In genomic region chrX:30183554-30183953, GRCh38 we compare ENCODE assay signal across 3 cellular contexts.
TF ChIP-seq lines count a peak whose summit lies in the region.

No MANE protein-coding gene starts in this region.

TF ChIP-seq in A549, 52 proteins besides CTCF, POLR2A, EP300 and RAD21:
- TF ChIP-seq HOXB13 (CRISPR knock-in tag; IDR thresholded peaks at IDR 0.05; ENCODE audit: low read depth) (no peak), MAZ (IDR thresholded peaks at IDR 0.05; ENCODE audit: borderline replicate concordance, low read depth, low read length) (no peak), USF2 (IDR thresholded peaks at IDR 0.05) (no peak), KDM5A (IDR thresholded peaks at IDR 0.05) (no peak), CHD2 (IDR thresholded peaks at IDR 0.05; ENCODE audit: low read length, partially characterized antibody) (no peak), SREBF2 (IDR thresholded peaks at IDR 0.05) (no peak), HOXB5 (CRISPR knock-in tag; IDR thresholded peaks at IDR 0.05) (no peak), CEBPB (IDR thresholded peaks at IDR 0.05) (no peak), ESRRA (IDR thresholded peaks at IDR 0.05; ENCODE audit: borderline replicate concordance, low read length) (no peak), MYC (IDR thresholded peaks at IDR 0.05; ENCODE audit: borderline replicate concordance, low read length) (no peak), RARB (CRISPR knock-in tag; IDR thresholded peaks at IDR 0.05) (no peak), CBX2 (IDR thresholded peaks at IDR 0.05; ENCODE audit: borderline replicate concordance, low read depth) (no peak), MAFK (IDR thresholded peaks at IDR 0.05; ENCODE audit: partially characterized antibody) (no peak), RNF2 (IDR thresholded peaks at IDR 0.05; ENCODE audit: borderline replicate concordance, low read depth) (no peak), TFCP2L1 (CRISPR knock-in tag; IDR thresholded peaks at IDR 0.05) (no peak), KDM1A (IDR thresholded peaks at IDR 0.05; ENCODE audit: low read depth) (no peak), E2F6 (IDR thresholded peaks at IDR 0.05; ENCODE audit: borderline replicate concordance, low read depth) (no peak)
- TF ChIP-seq, protein P1, sequence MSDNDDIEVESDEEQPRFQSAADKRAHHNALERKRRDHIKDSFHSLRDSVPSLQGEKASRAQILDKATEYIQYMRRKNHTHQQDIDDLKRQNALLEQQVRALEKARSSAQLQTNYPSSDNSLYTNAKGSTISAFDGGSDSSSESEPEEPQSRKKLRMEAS (IDR thresholded peaks at IDR 0.05), result no peak

TF ChIP-seq in IMR-90, 13 proteins besides CTCF, POLR2A, EP300 and RAD21:
- no peak for TF ChIP-seq MAFK (IDR thresholded peaks at IDR 0.05; ENCODE audit: low read depth, low read length)
- no peak for TF ChIP-seq FOS (IDR thresholded peaks at IDR 0.05; ENCODE audit: low read depth, low read length)
- TF ChIP-seq BHLHE40 (IDR thresholded peaks at IDR 0.05; ENCODE audit: low read depth, low read length), result no peak
- TF ChIP-seq RFX5 (IDR thresholded peaks at IDR 0.05; ENCODE audit: low read depth, low read length), result no peak
- no peak for TF ChIP-seq CHD1 (IDR thresholded peaks at IDR 0.05; ENCODE audit: low read depth, low read length)
- TF ChIP-seq RCOR1 (IDR thresholded peaks at IDR 0.05; ENCODE audit: insufficient replicate concordance, low read length), result no peak
- TF ChIP-seq CEBPB (IDR thresholded peaks at IDR 0.05; ENCODE audit: low read depth, low read length), result no peak
- no peak for TF ChIP-seq MXI1 (IDR thresholded peaks at IDR 0.05; ENCODE audit: borderline replicate concordance, low read depth, low read length)

TF ChIP-seq in SK-N-SH treated with all-trans-retinoic acid at 6 μM for 48 hours, 23 proteins besides CTCF, POLR2A, EP300 and RAD21:
- no peak for TF ChIP-seq ZC3H10 (CRISPR knock-in tag; IDR thresholded peaks at IDR 0.05)
- no peak for TF ChIP-seq ZFP3 (CRISPR knock-in tag; IDR thresholded peaks at IDR 0.05)
- TF ChIP-seq TCF4 (CRISPR knock-in tag; IDR thresholded peaks at IDR 0.05; ENCODE audit: borderline replicate concordance), result no peak
- TF ChIP-seq, protein P2, sequence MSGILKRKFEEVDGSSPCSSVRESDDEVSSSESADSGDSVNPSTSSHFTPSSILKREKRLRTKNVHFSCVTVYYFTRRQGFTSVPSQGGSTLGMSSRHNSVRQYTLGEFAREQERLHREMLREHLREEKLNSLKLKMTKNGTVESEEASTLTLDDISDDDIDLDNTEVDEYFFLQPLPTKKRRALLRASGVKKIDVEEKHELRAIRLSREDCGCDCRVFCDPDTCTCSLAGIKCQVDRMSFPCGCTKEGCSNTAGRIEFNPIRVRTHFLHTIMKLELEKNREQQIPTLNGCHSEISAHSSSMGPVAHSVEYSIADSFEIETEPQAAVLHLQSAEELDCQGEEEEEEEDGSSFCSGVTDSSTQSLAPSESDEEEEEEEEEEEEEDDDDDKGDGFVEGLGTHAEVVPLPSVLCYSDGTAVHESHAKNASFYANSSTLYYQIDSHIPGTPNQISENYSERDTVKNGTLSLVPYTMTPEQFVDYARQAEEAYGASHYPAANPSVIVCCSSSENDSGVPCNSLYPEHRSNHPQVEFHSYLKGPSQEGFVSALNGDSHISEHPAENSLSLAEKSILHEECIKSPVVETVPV (CRISPR knock-in tag; IDR thresholded peaks at IDR 0.05), result no peak
- no peak for TF ChIP-seq ZFP30 (CRISPR knock-in tag; IDR thresholded peaks at IDR 0.05)
- no peak for TF ChIP-seq RARB (CRISPR knock-in tag; IDR thresholded peaks at IDR 0.05)
- TF ChIP-seq POU6F1 (CRISPR knock-in tag; IDR thresholded peaks at IDR 0.05; ENCODE audit: borderline replicate concordance, low read depth), result no peak
- TF ChIP-seq BACH2 (CRISPR knock-in tag; IDR thresholded peaks at IDR 0.05; ENCODE audit: borderline replicate concordance), result no peak
- TF ChIP-seq OSR1 (CRISPR knock-in tag; IDR thresholded peaks at IDR 0.05), result no peak
TF ChIP-seq in SK-N-SH treated with all-trans-retinoic acid at 6 μM for 48 hours: peak in this region for 0.
